ENCODE assay signal across 29 cellular contexts in genomic region chr5:7537573-7537972, GRCh38.
"Had no signal": no experiment of that assay in that cellular context is flagged by ENCODE, and none has a peak within 500 bp of the region (broad histone marks: within the 10 kb centered on the region; RNA-seq: fewer than 3 reads in every experiment).

No MANE protein-coding gene starts in this region.

- H3K79me2 ChIP-seq: hepatocyte had no signal

- H3K27me3 ChIP-seq: hepatocyte, neural progenitor cell, ovary, right atrium auricular region, right lobe of liver, stomach, testis, thyroid gland, transverse colon, upper lobe of left lung had no signal

- ATAC-seq: heart right ventricle; left cardiac atrium; left lobe of liver; left ventricle myocardium superior; lower lobe of right lung; natural killer cell; right lobe of liver; stimulated activated naive B cell treated with anti-CD40 and anti-IgM and Interleukin-4, amounts not matched to agents 10 μg/mL and 1 μg/mL and 100 μg/mL, for 72 hours; stimulated activated naive CD8-positive, alpha-beta T cell treated with anti-CD3 and anti-CD28 coated beads, Interleukin-15, Interleukin-2, amounts not matched to agents 100 U/mL and 50 U/mL, for 24 hours had no signal

- H3K4me3 ChIP-seq: heart right ventricle, hepatocyte, lower lobe of right lung, neural progenitor cell, ovary, right atrium auricular region, right lobe of liver, smooth muscle cell, stomach, testis, thyroid gland, transverse colon, upper lobe of left lung had no signal

- DNase-seq: heart right ventricle; kidney glomerular epithelial cell; left cardiac atrium; left ventricle myocardium superior; lower lobe of right lung; mammary epithelial cell; mesenchymal stem cell; naive B cell; natural killer cell; nephron progenitor cell; ovary; right lobe of liver; stimulated activated CD4-positive, alpha-beta T cell treated with anti-CD3 and anti-CD28 coated beads, Interleukin-1b, Interleukin-23, amount 100 ng/mL, for 48 hours; stimulated activated CD4-positive, alpha-beta T cell treated with anti-CD3 and anti-CD28 coated beads, Interleukin-2, amount 100 ng/mL, for 48 hours; stimulated activated CD4-positive, alpha-beta T cell treated with anti-CD3 and anti-CD28 coated beads, Interleukin-4, amount 100 ng/mL, for 4 hours; stimulated activated CD8-positive, alpha-beta memory T cell treated with anti-CD3 and anti-CD28 coated beads, Interleukin-4, amount 100 ng/mL, for 48 hours; stimulated activated naive B cell treated with anti-CD40 and anti-IgM and Interleukin-4, amounts not matched to agents 10 μg/mL and 1 μg/mL and 100 μg/mL, for 72 hours; stimulated activated naive CD8-positive, alpha-beta T cell treated with anti-CD3 and anti-CD28 coated beads, Interleukin-15, Interleukin-2, amounts not matched to agents 100 U/mL and 50 U/mL, for 24 hours; stomach; testis; thyroid gland; transverse colon; upper lobe of left lung had no signal

- H3K27me3 Mint-ChIP-seq: progenitor cell of endocrine pancreas; stimulated activated naive B cell treated with anti-CD40 and anti-IgM and Interleukin-4, amounts not matched to agents 10 μg/mL and 1 μg/mL and 100 μg/mL, for 72 hours had no signal

- H3K9me3 Mint-ChIP-seq: nephron progenitor cell, neural progenitor cell had no signal

- H3K4me2 ChIP-seq: hepatocyte, neural progenitor cell, smooth muscle cell had no signal

- H3K9ac ChIP-seq: neural progenitor cell had no signal

- H2AFZ ChIP-seq: hepatocyte, neural progenitor cell had no signal

- H3K36me3 ChIP-seq: heart right ventricle, lower lobe of right lung, neural progenitor cell, ovary, right atrium auricular region, right lobe of liver, stomach, thyroid gland, transverse colon, upper lobe of left lung had no signal

- H3K4me1 ChIP-seq: heart right ventricle, lower lobe of right lung, neural progenitor cell, right atrium auricular region, right lobe of liver, stomach, testis, thyroid gland, transverse colon, upper lobe of left lung had no signal

- H3K4me3 Mint-ChIP-seq: naive B cell; natural killer cell; nephron progenitor cell; neural progenitor cell; stimulated activated naive B cell treated with anti-CD40 and anti-IgM and Interleukin-4, amounts not matched to agents 10 μg/mL and 1 μg/mL and 100 μg/mL, for 72 hours had no signal

- H3K27ac Mint-ChIP-seq: naive B cell; natural killer cell; nephron progenitor cell; neural progenitor cell; progenitor cell of endocrine pancreas; stimulated activated naive B cell treated with anti-CD40 and anti-IgM and Interleukin-4, amounts not matched to agents 10 μg/mL and 1 μg/mL and 100 μg/mL, for 72 hours had no signal

- H3K36me3 Mint-ChIP-seq: naive B cell; natural killer cell; neural progenitor cell; stimulated activated naive B cell treated with anti-CD40 and anti-IgM and Interleukin-4, amounts not matched to agents 10 μg/mL and 1 μg/mL and 100 μg/mL, for 72 hours had no signal

- H3K9me3 ChIP-seq: lower lobe of right lung, ovary, right atrium auricular region, right lobe of liver, stomach, testis, thyroid gland, transverse colon, upper lobe of left lung had no signal

- H3K4me1 Mint-ChIP-seq: naive B cell; natural killer cell; stimulated activated naive B cell treated with anti-CD40 and anti-IgM and Interleukin-4, amounts not matched to agents 10 μg/mL and 1 μg/mL and 100 μg/mL, for 72 hours had no signal

- H3K27ac ChIP-seq: heart right ventricle, hepatocyte, lower lobe of right lung, neural progenitor cell, ovary, right atrium auricular region, right lobe of liver, stomach, testis, thyroid gland, transverse colon, upper lobe of left lung had no signal
